8 cellular contexts compared by ENCODE assay signal in genomic region chr16:68229431-68230175, GRCh38. TPM values are rescaled to one million over a fixed set of nuclear protein-coding genes. Genes with fewer than 3 reads are reported as not detected.
DNase-seq lines count a peak whose midpoint lies in the region; ATAC-seq and TF ChIP-seq lines count a peak whose summit lies in the region.

No MANE protein-coding gene starts in this region.

- no peak overlapping the region for H2BK120ac ChIP-seq in neuronal stem cell (ENCODE audit: low read depth, low read length)

- H3K9me3 ChIP-seq in fibroblast of lung (ENCODE audit: control insufficient read depth, insufficient read depth, low read depth, low read length) (no peaks in the 10 kb centered on the region), neuronal stem cell (replicated peaks in 1 of 2; ENCODE audit: control insufficient read depth in 2 of 2, insufficient read depth in 1 of 2, low read depth in 1 of 2, low read length in 2 of 2) (no peaks in the 10 kb centered on the region)

- no peak overlapping the region for H3K14ac ChIP-seq in neuronal stem cell (ENCODE audit: low read length)

- peaks cover 29% of the 10 kb centered on the region for H3K27me3 Mint-ChIP-seq in nephron progenitor cell (ENCODE audit: low read depth, poor library complexity)

- no peaks in the 10 kb centered on the region for H3K27me3 ChIP-seq in fibroblast of lung (ENCODE audit: control insufficient read depth, insufficient read depth, low read length)
- H3K27me3 ChIP-seq in neuronal stem cell (ENCODE audit: control insufficient read depth in 3 of 3, insufficient read depth in 3 of 3, low read depth in 1 of 3, low read length in 3 of 3): peaks cover 0 to 13% (median 0%) of the 10 kb centered on the region in 3 experiments

- no peak overlapping the region for H4K91ac ChIP-seq in neuronal stem cell (ENCODE audit: low read depth, low read length, poor library complexity)

- DNase-seq in AG08395 (ENCODE audit: low spot score) (peak; percentile 88), GM12865 (ENCODE audit: low read depth) (peak; percentile 57), NCI-H446 treated with DMSO at 0.1 percent for 48 hours (lab: John Stamatoyannopoulos, UW) (peak; percentile 27), fibroblast of lung (ENCODE audit: low read depth in 2 of 2) (peak; percentile 49 to 75), nephron progenitor cell (peak; percentile 59), neuronal stem cell (ENCODE audit: low spot score) (no peak)
- DNase-seq in activated CD8-positive, alpha-beta memory T cell treated with anti-CD3 and anti-CD28 coated beads, Interleukin-2, amount 50 U/mL, for 4 hours: peak; percentile 55

- no peak overlapping the region for H3K27ac Mint-ChIP-seq in nephron progenitor cell

- peaks cover 34% of the 10 kb centered on the region for H3K4me1 Mint-ChIP-seq in nephron progenitor cell

- peaks cover 3% of the 10 kb centered on the region for H3K4me1 ChIP-seq in fibroblast of lung (ENCODE audit: control insufficient read depth, extremely low read depth, insufficient read depth, low read length)
- no peaks in the 10 kb centered on the region for H3K4me1 ChIP-seq in neuronal stem cell (ENCODE audit: control insufficient read depth in 2 of 2, insufficient read depth in 1 of 2, low read depth in 1 of 2, low read length in 2 of 2)

- H3K79me2 ChIP-seq in fibroblast of lung (ENCODE audit: control insufficient read depth, insufficient read depth, low read length): no peaks in the 10 kb centered on the region

- TF ChIP-seq CTCF in GM12865 (IDR thresholded peaks at IDR 0.05; ENCODE audit: insufficient read depth, low read depth, low read length, missing control alignments) (peak; percentile 88), fibroblast of lung (conservative IDR thresholded peaks at IDR 0.05 in 1 of 2, IDR thresholded peaks at IDR 0.05 in 1 of 2; ENCODE audit: low read depth in 1 of 2, low read length in 2 of 2) (peak; percentile 90 to 94), nephron progenitor cell (IDR thresholded peaks at IDR 0.05) (peak; percentile 83)

- H2BK12ac ChIP-seq in neuronal stem cell (ENCODE audit: low read length): no peak overlapping the region

- no peak overlapping the region for H3K4me2 ChIP-seq in fibroblast of lung (ENCODE audit: extremely low read depth, insufficient read depth, low read length)
- H3K4me2 ChIP-seq in neuronal stem cell (ENCODE audit: insufficient read depth, low read length, poor library complexity, severe bottlenecking): no peak overlapping the region

- H3K18ac ChIP-seq in neuronal stem cell (ENCODE audit: low read length): no peak overlapping the region

- no CpG with 5 or more reads among the region's 4 CpGs for WGBS in neuronal stem cell (ENCODE audit: extremely low coverage in 2 of 2, insufficient read length in 2 of 2, insufficient replicate concordance in 1 of 2), 2 donors

- H4K20me1 ChIP-seq in fibroblast of lung (ENCODE audit: control insufficient read depth, extremely low read depth, insufficient read depth, low read length): no peaks in the 10 kb centered on the region

- H3K4me3 Mint-ChIP-seq in nephron progenitor cell: no peak overlapping the region

- H2BK5ac ChIP-seq in neuronal stem cell (ENCODE audit: low read length): no peak overlapping the region

- no peak overlapping the region for H3K23ac ChIP-seq in neuronal stem cell (ENCODE audit: low read depth, low read length, poor library complexity)

- H3K36me3 ChIP-seq in fibroblast of lung (ENCODE audit: control insufficient read depth, insufficient read depth, low read length) (peaks cover 2% of the 10 kb centered on the region), neuronal stem cell (replicated peaks in 1 of 2; ENCODE audit: control insufficient read depth in 2 of 2, insufficient read depth in 2 of 2, low read length in 2 of 2) (peaks cover 8 to 55% of the 10 kb centered on the region in 2 donors)

- no peak overlapping the region for H3K4me3 ChIP-seq in GM12865 (ENCODE audit: low read depth, low read length)
- no peak overlapping the region for H3K4me3 ChIP-seq in fibroblast of lung (replicated peaks in 1 of 4; ENCODE audit: control extremely low read depth in 1 of 4, insufficient read depth in 1 of 4, low read depth in 3 of 4, low read length in 4 of 4)
- no peak overlapping the region for H3K4me3 ChIP-seq in neuronal stem cell (ENCODE audit: low read length in 2 of 2)

- no peak overlapping the region for H3K9ac ChIP-seq in fibroblast of lung (ENCODE audit: insufficient read depth, low read length)
- no peak overlapping the region for H3K9ac ChIP-seq in neuronal stem cell (ENCODE audit: low read depth, low read length, poor library complexity)

- no peak overlapping the region for H2AK5ac ChIP-seq in neuronal stem cell (ENCODE audit: low read depth, low read length)

- no peak overlapping the region for H4K8ac ChIP-seq in neuronal stem cell (ENCODE audit: low read depth, low read length)

- H3K79me1 ChIP-seq in neuronal stem cell (ENCODE audit: low read depth, low read length): peaks cover 2% of the 10 kb centered on the region

- H3K36me3 Mint-ChIP-seq in nephron progenitor cell (ENCODE audit: low read depth): no peaks in the 10 kb centered on the region

- no peak overlapping the region for H2AFZ ChIP-seq in fibroblast of lung (ENCODE audit: low read length)
- no peak overlapping the region for H2AFZ ChIP-seq in neuronal stem cell (ENCODE audit: low read length)

- H3K27ac ChIP-seq in fibroblast of lung (ENCODE audit: insufficient read depth, low read length) (no peak overlapping the region), neuronal stem cell (replicated peaks; ENCODE audit: low read length) (no peak overlapping the region)

- H3K9me3 Mint-ChIP-seq in nephron progenitor cell: no peaks in the 10 kb centered on the region

- ATAC-seq in GM18511 (IDR thresholded peaks at IDR 0.05; ENCODE audit: unreplicated experiment): no peak

- no peak overlapping the region for H2BK15ac ChIP-seq in neuronal stem cell (ENCODE audit: low read length)

- H3K4ac ChIP-seq in neuronal stem cell (ENCODE audit: low read length): no peak overlapping the region

RNA-seq across cellular contexts. Expression of gene ESRP2, which starts 6.3 kb away (rescaled TPM):
- under 0.01 and 0.17 TPM in 2 replicates for total RNA-seq in fibroblast of lung
- polyA plus RNA-seq in fibroblast of lung: 0.08 and 0.10 TPM in 2 replicates
- polyA plus RNA-seq in fibroblast of lung (2012): 0.03 and 0.12 TPM in 2 replicates
- not detected in 2 replicates for polyA minus RNA-seq in fibroblast of lung (ENCODE audit: low replicate concordance)
- polyA plus RNA-seq in neuronal stem cell (2013, experiment 1 of 2): 0.15 TPM
- polyA plus RNA-seq in neuronal stem cell (2013, experiment 2 of 2): 0.12 TPM

RNA-seq across cellular contexts. Expression of gene PLA2G15, which starts 15.6 kb away (rescaled TPM):
- total RNA-seq in fibroblast of lung: 14.9 and 28.7 TPM in 2 replicates
- polyA plus RNA-seq in fibroblast of lung: 19.6 and 22.2 TPM in 2 replicates
- 21.6 and 22.2 TPM in 2 replicates for polyA plus RNA-seq in fibroblast of lung (2012)
- polyA minus RNA-seq in fibroblast of lung (ENCODE audit: low replicate concordance): 42.2 and 49.7 TPM in 2 replicates
- polyA plus RNA-seq in neuronal stem cell (2013, experiment 1 of 2): 5.4 TPM
- 5.7 TPM for polyA plus RNA-seq in neuronal stem cell (2013, experiment 2 of 2)

RNA-seq across cellular contexts. Expression of gene SLC7A6, which starts 34.7 kb away (rescaled TPM):
- 8.5 and 11.9 TPM in 2 replicates for total RNA-seq in fibroblast of lung
- polyA plus RNA-seq in fibroblast of lung: 16.0 and 19.0 TPM in 2 replicates
- polyA plus RNA-seq in fibroblast of lung (2012): 10.4 and 11.6 TPM in 2 replicates
- polyA minus RNA-seq in fibroblast of lung (ENCODE audit: low replicate concordance): 70.2 and 119 TPM in 2 replicates
- 9.0 TPM for polyA plus RNA-seq in neuronal stem cell (2013, experiment 1 of 2)
- 8.7 TPM for polyA plus RNA-seq in neuronal stem cell (2013, experiment 2 of 2)
